In genomic region chr10:102743588-102744373, GRCh38 we compare ENCODE assay signal across 1 cellular context.
TF ChIP-seq lines count a peak whose summit lies in the region.

TSS of gene WBP1L (plus strand) at chr10:102743948. CDS start at chr10:102744054, 106 bp downstream.

TF ChIP-seq in HEK293, 187 proteins besides CTCF, POLR2A, EP300 and RAD21 (continued from another document and continues in another):
- no peak for TF ChIP-seq ZNF280D (tag by site-specific recombination; IDR thresholded peaks at IDR 0.05)
- no peak for TF ChIP-seq GFI1B (tag by site-specific recombination; IDR thresholded peaks at IDR 0.05)
- TF ChIP-seq ZNF335 (tag by site-specific recombination; conservative IDR thresholded peaks at IDR 0.05): peak; percentile 71
- TF ChIP-seq HOXD13 (CRISPR knock-in tag; IDR thresholded peaks at IDR 0.05; ENCODE audit: borderline replicate concordance): peak; percentile 90
- no peak for TF ChIP-seq ZFP3 (tag by site-specific recombination; IDR thresholded peaks at IDR 0.05; ENCODE audit: low read depth)
- no peak for TF ChIP-seq ZNF791 (tag by site-specific recombination; IDR thresholded peaks at IDR 0.05)
- TF ChIP-seq KLF17 (tag by site-specific recombination; IDR thresholded peaks at IDR 0.05): peak; percentile 25; the same call in 1 of the 2 replicates
- TF ChIP-seq INSM2 (tag by site-specific recombination; IDR thresholded peaks at IDR 0.05): peak; percentile 50; the same call in 1 of the 2 replicates
- TF ChIP-seq ZBTB20 (tag by site-specific recombination; IDR thresholded peaks at IDR 0.05): peak; percentile 58
- peak; percentile 97 for TF ChIP-seq ZNF398 (tag by site-specific recombination; IDR thresholded peaks at IDR 0.05)
- TF ChIP-seq ZNF274 (IDR thresholded peaks at IDR 0.05; ENCODE audit: low read length): no peak
- no peak for TF ChIP-seq ZNF274 (tag by site-specific recombination; IDR thresholded peaks at IDR 0.05; ENCODE audit: borderline replicate concordance)
- TF ChIP-seq GLIS2 (tag by site-specific recombination; IDR thresholded peaks at IDR 0.05): peak; percentile 50
- TF ChIP-seq ZNF362 (tag by site-specific recombination; IDR thresholded peaks at IDR 0.05): no peak
- TF ChIP-seq ZNF146 (tag by site-specific recombination; IDR thresholded peaks at IDR 0.05): no peak
- TF ChIP-seq WT1 (tag by site-specific recombination; IDR thresholded peaks at IDR 0.05): peak; percentile 56; the same call in 1 of the 2 replicates
- TF ChIP-seq ZFHX2 (tag by site-specific recombination; conservative IDR thresholded peaks at IDR 0.05): peak; percentile 72
- peak; percentile 73 for TF ChIP-seq ZNF341 (tag by site-specific recombination; IDR thresholded peaks at IDR 0.05; ENCODE audit: low read depth)
- TF ChIP-seq ZBTB11 (tag by site-specific recombination; conservative IDR thresholded peaks at IDR 0.05; ENCODE audit: low read depth): peak; percentile 92
- TF ChIP-seq ZNF202 (tag by site-specific recombination; IDR thresholded peaks at IDR 0.05; ENCODE audit: borderline replicate concordance): no peak
- TF ChIP-seq ZBTB7A (tag by site-specific recombination; IDR thresholded peaks at IDR 0.05; ENCODE audit: low read depth): peak; percentile 96; the same call in 1 of the 2 replicates
- TF ChIP-seq KLF1 (tag by site-specific recombination; IDR thresholded peaks at IDR 0.05): peak; percentile 23; the same call in 1 of the 2 replicates
- no peak for TF ChIP-seq ZNF350 (tag by site-specific recombination; IDR thresholded peaks at IDR 0.05)
- peak; percentile 100 for TF ChIP-seq SP3 (tag by site-specific recombination; IDR thresholded peaks at IDR 0.05)
- TF ChIP-seq ZNF677 (tag by site-specific recombination; IDR thresholded peaks at IDR 0.05): no peak
- TF ChIP-seq ZNF639 (tag by site-specific recombination; IDR thresholded peaks at IDR 0.05): peak; percentile 60; the same call in 1 of the 2 replicates
- peak; percentile 73 for TF ChIP-seq YY2 (tag by site-specific recombination; IDR thresholded peaks at IDR 0.05)
- TF ChIP-seq PRDM10 (tag by site-specific recombination; IDR thresholded peaks at IDR 0.05): peak; percentile 86
- TF ChIP-seq ZNF843 (tag by site-specific recombination; IDR thresholded peaks at IDR 0.05): peak; percentile 60
- TF ChIP-seq GLI4 (tag by site-specific recombination; IDR thresholded peaks at IDR 0.05): peak; percentile 52; the same call in 1 of the 2 replicates
- no peak for TF ChIP-seq ZNF510 (tag by site-specific recombination; IDR thresholded peaks at IDR 0.05; ENCODE audit: insufficient replicate concordance)
- no peak for TF ChIP-seq ZNF571 (tag by site-specific recombination; IDR thresholded peaks at IDR 0.05)
- peak; percentile 15; the same call in 1 of the 2 replicates for TF ChIP-seq REST (tag by site-specific recombination; IDR thresholded peaks at IDR 0.05)
- TF ChIP-seq ZNF624 (tag by site-specific recombination; IDR thresholded peaks at IDR 0.05): no peak
